ENCODE assay signal across 8 cellular contexts in the genomic region with DNA sequence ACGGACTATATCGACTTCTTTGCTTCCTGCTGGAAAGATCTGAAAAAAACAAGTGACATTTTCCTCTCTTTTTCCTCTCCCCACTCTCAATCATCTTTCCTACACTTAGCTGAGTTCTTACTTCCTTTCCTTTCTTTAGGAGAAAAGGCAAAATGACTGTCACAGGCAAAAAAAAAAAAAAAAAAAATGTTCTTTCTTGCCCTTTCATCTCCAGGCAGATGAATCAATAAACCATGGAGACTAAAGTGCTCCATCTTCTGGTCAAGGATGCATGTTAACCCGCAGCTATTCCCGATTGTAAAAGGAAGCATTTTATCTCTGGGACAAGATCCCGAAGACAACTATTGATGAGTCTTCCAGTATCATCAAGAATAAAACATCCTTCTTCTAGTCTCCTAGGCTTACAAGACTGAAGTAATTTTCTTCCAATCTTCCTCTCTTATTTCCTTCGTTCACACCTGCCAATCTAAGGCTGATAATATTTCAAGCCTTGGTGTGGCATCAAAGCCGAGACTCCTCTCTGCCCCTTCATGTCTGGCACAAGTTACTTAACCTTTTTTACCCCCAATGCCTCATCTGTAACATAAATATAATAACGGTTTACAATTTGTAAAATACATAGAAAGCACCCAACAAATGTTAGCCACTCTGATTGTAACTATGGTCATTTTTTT.
DNase-seq lines count a peak whose midpoint lies in the region; ATAC-seq and TF ChIP-seq lines count a peak whose summit lies in the region.

No MANE protein-coding gene starts in this region.

- peak overlapping the region; percentile 8 for H2AFZ ChIP-seq in neuron (ENCODE audit: low read depth, low read length)

- H3K9me3 ChIP-seq in neuron (ENCODE audit: low read length), result peaks cover 5% of the 10 kb centered on the region

- in situ Hi-C loops in GM13977 (cut with MboI; ENCODE audit: low pct_unique_long_range_greater_than_20kb, low sequenced_read_pairs, unreplicated experiment), result no loop called here

- no peaks in the 10 kb centered on the region for H3K36me3 ChIP-seq in neuron (ENCODE audit: insufficient read depth, low read length)

- H3K4me1 ChIP-seq in neuron (ENCODE audit: insufficient read depth, low read length), result peaks cover 8% of the 10 kb centered on the region

- no peak for ATAC-seq in GM18907 (IDR thresholded peaks at IDR 0.05; ENCODE audit: unreplicated experiment)

- H3K4me3 ChIP-seq in neuron (ENCODE audit: low read length), result no peak overlapping the region

- peak; percentile 54 for DNase-seq in AG20443 (ENCODE audit: low spot score)
- peak; percentile 8 for DNase-seq in GM13977 (ENCODE audit: low spot score)
- peak; percentile 56 for DNase-seq in OCI-M1 (lab: John Stamatoyannopoulos, UW)
- DNase-seq in epidermal melanocyte (ENCODE audit: insufficient read length, low spot score), result peak; percentile 38
- DNase-seq in DMS79 treated with DMSO at 0.1 percent for 48 hours (lab: John Stamatoyannopoulos, UW), result no peak
- DNase-seq in stimulated activated CD4-positive, alpha-beta T cell treated with anti-CD3 and anti-CD28 coated beads, Interleukin-2, amount 100 ng/mL, for 24 hours, result no peak

- TF ChIP-seq CTCF in GM13977 (IDR thresholded peaks at IDR 0.05; ENCODE audit: extremely low read depth, insufficient read depth, missing control alignments), result peak; percentile 50

- H3K27me3 ChIP-seq in neuron (ENCODE audit: insufficient read depth, low read length), result no peaks in the 10 kb centered on the region

Comparison
In these comparisons a context has a peak if more than half of its experiments do, and no peak if none do; other contexts are left out.
1. DNase-seq: peak in AG20443 (single experiment), GM13977 (single experiment), OCI-M1 (single experiment) and epidermal melanocyte (single experiment); none in DMS79 treated with DMSO at 0.1 percent for 48 hours (single experiment) and stimulated activated CD4-positive, alpha-beta T cell treated with anti-CD3 and anti-CD28 coated beads, Interleukin-2, amount 100 ng/mL, for 24 hours (0 of 2).